In genomic region chr19:39813264-39813998, GRCh38 we compare ENCODE assay signal across 19 cellular contexts. TPM values are rescaled to one million over a fixed set of nuclear protein-coding genes. Genes with fewer than 3 reads are reported as not detected.
DNase-seq lines count a peak whose midpoint lies in the region; ATAC-seq and TF ChIP-seq lines count a peak whose summit lies in the region.
"Had no signal": no experiment of that assay in that cellular context is flagged by ENCODE, and none has a peak within 500 bp of the region (broad histone marks: within the 10 kb centered on the region; RNA-seq: fewer than 3 reads in every experiment).

No MANE protein-coding gene starts in this region.

- H3K4me1 ChIP-seq in Panc1 (ENCODE audit: control insufficient read depth, insufficient read depth, low read length): no peaks in the 10 kb centered on the region
- H3K4me1 ChIP-seq: HAP-1 had no signal

- POLR2A ChIA-PET in Panc1 (lab: Charles Lee): interaction anchor here (0.6 to 2.6 kb wide), 2 partner anchors 20 to 119 kb away, joined by 5 to 11 read pairs; partner anchors contain the start of gene DYRK1B

- H3K27me3 Mint-ChIP-seq in nephron (ENCODE audit: low read depth) (no peaks in the 10 kb centered on the region), type B pancreatic cell (no peaks in the 10 kb centered on the region), mesothelial cell of epicardium (ENCODE audit: low read depth) (peaks cover 2% of the 10 kb centered on the region)
- H3K27me3 Mint-ChIP-seq: IgD-negative memory B cell had no signal

- DNase-seq in NCI-H2029 (lab: John Stamatoyannopoulos, UW) (peak; percentile 32), NCI-H2029 treated with DMSO at 0.1 percent for 48 hours (lab: John Stamatoyannopoulos, UW) (no peak), Panc1 (ENCODE audit: low read depth, low spot score) (no peak), type B pancreatic cell (ENCODE audit: extremely low spot score, unreplicated experiment) (no peak), mesothelial cell of epicardium (ENCODE audit: low spot score in 2 of 2, unreplicated experiment in 2 of 2) (no peak), RPMI8226 (no peak), NCI-H82 treated with DMSO at 0.1 percent for 48 hours (lab: John Stamatoyannopoulos, UW; ENCODE audit: unreplicated experiment) (no peak)
- DNase-seq: 8988T; NCI-H1417 treated with DMSO at 0.1 percent for 48 hours; NCI-H524; NK-92 treated with Interleukin-12 subunit alpha and Interleukin-12 subunit beta, amount 100 ng/mL, for 24 hours; OCI-M1; SK-N-SH had no signal

- H3K27ac ChIP-seq in Panc1 (ENCODE audit: low read length): no peak overlapping the region
- H3K27ac ChIP-seq: BLaER1 treated with 17β-estradiol and CSF1 and Interleukin-3, amounts not matched to agents 10 nM and 100 nM had no signal

- BruUV-seq in Panc1 (replicated peaks; lab: Mats Ljungman, UMichigan): no TSS peak

- peaks cover 14% of the 10 kb centered on the region for H3K9me3 ChIP-seq in Panc1 (ENCODE audit: control insufficient read depth, insufficient read depth, low read depth, low read length)
- H3K9me3 ChIP-seq: HAP-1, SK-N-SH had no signal

- in situ Hi-C loops in Panc1 (cut with HindIII; ENCODE audit: low pct_unique_long_range_greater_than_20kb, low sequenced_read_pairs): no loop called here

- H3K4me3 ChIP-seq in Panc1 (ENCODE audit: low read depth in 2 of 2, low read length in 2 of 2): no peak overlapping the region
- H3K4me3 ChIP-seq: BLaER1 treated with 17β-estradiol and CSF1 and Interleukin-3, amounts not matched to agents 10 nM and 100 nM; HAP-1 had no signal

- H3K4me3 Mint-ChIP-seq in nephron: no peak overlapping the region
- no peak overlapping the region for H3K4me3 Mint-ChIP-seq in type B pancreatic cell
- no peak overlapping the region for H3K4me3 Mint-ChIP-seq in mesothelial cell of epicardium

- ATAC-seq in Panc1: peak; percentile 5; the same call in 1 of the 2 replicates

- TF ChIP-seq CTCF in Panc1 (IDR thresholded peaks at IDR 0.05) (no peak), nephron (IDR thresholded peaks at IDR 0.05; ENCODE audit: unreplicated experiment in 3 of 3) (no peak), type B pancreatic cell (conservative IDR thresholded peaks at IDR 0.05) (no peak), mesothelial cell of epicardium (IDR thresholded peaks at IDR 0.05; ENCODE audit: unreplicated experiment) (no peak)

- intact Hi-C loops in Panc1 (cut with micrococcal nuclease; ENCODE audit: unreplicated experiment): no loop called here

- no peaks in the 10 kb centered on the region for H3K27me3 ChIP-seq in Panc1 (ENCODE audit: control insufficient read depth, insufficient read depth, low read length)
- H3K27me3 ChIP-seq: BLaER1 treated with 17β-estradiol and CSF1 and Interleukin-3, amounts not matched to agents 10 nM and 100 nM had no signal

- H3K36me3 ChIP-seq in Panc1 (ENCODE audit: control insufficient read depth, insufficient read depth, low read length): no peaks in the 10 kb centered on the region
- H3K36me3 ChIP-seq: HAP-1 had no signal

- H3K27ac Mint-ChIP-seq in nephron (peak overlapping the region; percentile 14 to 27 (median 16)), type B pancreatic cell (peak overlapping the region; percentile 1), mesothelial cell of epicardium (no peak overlapping the region)
- H3K27ac Mint-ChIP-seq: IgD-negative memory B cell had no signal

- H3K4me1 Mint-ChIP-seq in nephron (peaks cover 37% of the 10 kb centered on the region), type B pancreatic cell (ENCODE audit: unreplicated experiment) (peaks cover 7% of the 10 kb centered on the region), mesothelial cell of epicardium (peaks cover 4% of the 10 kb centered on the region)

- H3K9me3 Mint-ChIP-seq in nephron (peaks cover 2% of the 10 kb centered on the region), type B pancreatic cell (no peaks in the 10 kb centered on the region), mesothelial cell of epicardium (peaks cover 3% of the 10 kb centered on the region)
- H3K9me3 Mint-ChIP-seq: IgD-negative memory B cell had no signal

- H3K36me3 Mint-ChIP-seq in nephron (ENCODE audit: low read depth) (peaks cover 7% of the 10 kb centered on the region), type B pancreatic cell (no peaks in the 10 kb centered on the region), mesothelial cell of epicardium (no peaks in the 10 kb centered on the region)

- CTCF ChIA-PET in Panc1 (lab: Charles Lee): interaction anchor here (0.5 to 2.5 kb wide), 10 partner anchors 11 to 492 kb away, joined by 3 to 15 read pairs (median 4); partner anchors contain the start of gene DYRK1B

RNA-seq across cellular contexts. Expression of gene DYRK1B, which starts 20.5 kb away (rescaled TPM):
- total RNA-seq in Panc1 (2021; ENCODE audit: unreplicated experiment) (322 TPM), type B pancreatic cell (ENCODE audit: low replicate concordance) (43.1 and 49.3 TPM in 2 replicates), mesothelial cell of epicardium (54.0 to 60.2 TPM (median 54.7 TPM) in 3 replicates)
- 462 TPM for polyA plus RNA-seq in Panc1 (2012; ENCODE audit: insufficient read length)

RNA-seq across cellular contexts. Expression of gene FBL, which starts 32.7 kb away (rescaled TPM):
- 4,927 TPM for total RNA-seq in Panc1 (2021; ENCODE audit: unreplicated experiment)
- 6,160 TPM for polyA plus RNA-seq in Panc1 (2012; ENCODE audit: insufficient read length)
- total RNA-seq in type B pancreatic cell (ENCODE audit: low replicate concordance): 327 and 356 TPM in 2 replicates
- total RNA-seq in mesothelial cell of epicardium: 273 to 278 TPM (median 274 TPM) in 3 replicates

RNA-seq across cellular contexts. Expression of gene LEUTX, which starts 34.8 kb away (rescaled TPM):
- total RNA-seq in Panc1 (2021; ENCODE audit: unreplicated experiment) (not detected), type B pancreatic cell (ENCODE audit: low replicate concordance) (not detected in 2 replicates), mesothelial cell of epicardium (not detected in 3 replicates)
- not detected for polyA plus RNA-seq in Panc1 (2012; ENCODE audit: insufficient read length)
- total RNA-seq: HT-29, LHCN-M2 had no signal
- polyA plus RNA-seq: IgD-negative memory B cell, SK-N-SH had no signal

Comparison
In these comparisons a context has a peak if more than half of its experiments do, and no peak if none do; other contexts are left out.
1. RNA of gene FBL, which starts 32.7 kb away (total RNA-seq): 4,927 TPM in Panc1 (single experiment); 327 to 356 TPM in type B pancreatic cell and 273 to 278 TPM in mesothelial cell of epicardium; every median in the first group is over 10 times any median in the second.